In genomic region chr3:5227812-5228211, GRCh38 we compare ENCODE assay signal across 19 cellular contexts.
"Had no signal": no experiment of that assay in that cellular context is flagged by ENCODE, and none has a peak within 500 bp of the region (broad histone marks: within the 10 kb centered on the region; RNA-seq: fewer than 3 reads in every experiment).

No MANE protein-coding gene starts in this region.

- H3K27me3 Mint-ChIP-seq: central memory CD8-positive, alpha-beta T cell had no signal

- ATAC-seq: body of pancreas, gastroesophageal sphincter, left colon had no signal

- H3K4me3 ChIP-seq: body of pancreas, esophagus squamous epithelium, gastroesophageal sphincter, lung, ovary, sigmoid colon, stomach, testis had no signal

- H3K9me3 Mint-ChIP-seq: activated T-cell treated with anti-CD3 and anti-CD28 coated beads, Interleukin-2, amount 50 U/mL, for 72 hours; central memory CD8-positive, alpha-beta T cell; mesothelial cell of epicardium had no signal

- H3K27ac Mint-ChIP-seq: activated naive CD8-positive, alpha-beta T cell; activated T-cell treated with anti-CD3 and anti-CD28 coated beads, Interleukin-2, amount 50 U/mL, for 72 hours; mesothelial cell of epicardium had no signal

- H3K36me3 Mint-ChIP-seq: activated naive CD8-positive, alpha-beta T cell; mesothelial cell of epicardium had no signal

- H3K4me3 Mint-ChIP-seq: activated naive CD8-positive, alpha-beta T cell; activated T-cell treated with anti-CD3 and anti-CD28 coated beads, Interleukin-2, amount 50 U/mL, for 72 hours; central memory CD8-positive, alpha-beta T cell; mesothelial cell of epicardium had no signal

- H3K27ac ChIP-seq: body of pancreas, esophagus squamous epithelium, gastroesophageal sphincter, ovary, sigmoid colon, stomach, testis had no signal

- H3K36me3 ChIP-seq: esophagus squamous epithelium, gastroesophageal sphincter, ovary, sigmoid colon, stomach had no signal

- H3K27me3 ChIP-seq: body of pancreas, ovary, testis had no signal

- DNase-seq: activated CD4-positive, alpha-beta T cell treated with anti-CD3 and anti-CD28 coated beads for 4 hours; activated CD8-positive, alpha-beta memory T cell treated with anti-CD3 and anti-CD28 coated beads, Interleukin-2, amount 50 U/mL, for 48 hours; activated gamma-delta T cell; activated T-cell treated with anti-CD3 and anti-CD28 coated beads, Interleukin-2, amount 50 U/mL, for 72 hours; amygdala; body of pancreas; effector CD8-positive, alpha-beta T cell; esophagus squamous epithelium; left colon; ovary; sigmoid colon; stimulated activated CD4-positive, alpha-beta T cell treated with anti-CD3 and anti-CD28 coated beads, Interleukin-1b, Interleukin-23, amount 100 ng/mL, for 48 hours; stomach; testis had no signal

- H3K4me1 ChIP-seq: body of pancreas, esophagus squamous epithelium, gastroesophageal sphincter, sigmoid colon, stomach, testis had no signal

- H3K9me3 ChIP-seq: body of pancreas, esophagus squamous epithelium, gastroesophageal sphincter, ovary, sigmoid colon, stomach, testis had no signal

- H3K4me1 Mint-ChIP-seq: central memory CD8-positive, alpha-beta T cell; mesothelial cell of epicardium had no signal
